Comparison of ENCODE assay signal across 29 cellular contexts in the genomic region with DNA sequence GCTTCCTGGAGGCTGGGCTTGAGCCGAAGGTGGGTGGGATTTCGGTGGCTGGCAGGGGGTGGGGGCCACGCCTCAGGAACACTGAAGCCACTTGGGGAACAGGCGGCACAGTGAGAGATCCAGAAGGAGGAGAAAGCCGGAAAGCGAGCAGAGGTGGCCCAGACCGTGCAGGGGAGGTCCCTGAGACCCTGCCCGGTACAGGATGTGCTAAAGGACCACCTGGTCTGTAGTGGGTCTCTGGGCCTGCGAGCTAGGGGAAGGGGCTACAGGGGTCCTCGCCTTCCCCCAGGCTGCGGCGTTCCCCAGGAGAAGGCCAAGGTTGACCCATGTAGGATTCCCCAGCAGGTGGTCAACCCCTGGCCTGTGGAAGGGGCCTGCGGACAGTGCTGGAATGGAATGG. TPM values are rescaled to one million over a fixed set of nuclear protein-coding genes. Genes with fewer than 3 reads are reported as not detected.
"Had no signal": no experiment of that assay in that cellular context is flagged by ENCODE, and none has a peak within 500 bp of the region (broad histone marks: within the 10 kb centered on the region; RNA-seq: fewer than 3 reads in every experiment).

A gene (minus strand): TSS at position 14 of the 400 bp plus-strand sequence. CDS start 8,730 bp downstream, outside the sequence.

- H3K27ac ChIP-seq: dorsolateral prefrontal cortex, epithelial cell of prostate, esophagus muscularis mucosa, gastrocnemius medialis, heart right ventricle, neutrophil, right atrium auricular region, sigmoid colon, skin epidermis, thoracic aorta, transverse colon had no signal

- ATAC-seq: gastrocnemius medialis; left cardiac atrium; left ventricle myocardium superior; stimulated activated naive B cell treated with anti-CD40 and anti-IgM and Interleukin-4, amounts not matched to agents 10 μg/mL and 1 μg/mL and 100 μg/mL, for 72 hours had no signal

- H3K4me3 Mint-ChIP-seq: immature natural killer cell; nephron progenitor cell; stimulated activated naive B cell treated with anti-CD40 and anti-IgM and Interleukin-4, amounts not matched to agents 10 μg/mL and 1 μg/mL and 100 μg/mL, for 72 hours; stimulated activated naive CD8-positive, alpha-beta T cell treated with anti-CD3 and anti-CD28 coated beads, Interleukin-15, amount 100 ng/mL, for 72 hours had no signal

- H3K27me3 ChIP-seq: gastrocnemius medialis, right atrium auricular region had no signal

- H3K36me3 ChIP-seq: neutrophil, right atrium auricular region, sigmoid colon, thoracic aorta, transverse colon had no signal

- H3K4me1 Mint-ChIP-seq: immature natural killer cell had no signal

- H3K27ac Mint-ChIP-seq: immature natural killer cell; nephron progenitor cell; stimulated activated naive B cell treated with anti-CD40 and anti-IgM and Interleukin-4, amounts not matched to agents 10 μg/mL and 1 μg/mL and 100 μg/mL, for 72 hours; stimulated activated naive CD8-positive, alpha-beta T cell treated with anti-CD3 and anti-CD28 coated beads, Interleukin-15, amount 100 ng/mL, for 72 hours had no signal

- H3K4me3 ChIP-seq: dorsolateral prefrontal cortex, esophagus muscularis mucosa, gastrocnemius medialis, heart right ventricle, lung, right atrium auricular region, sigmoid colon, skin epidermis, thoracic aorta, transverse colon had no signal

- H3K4me1 ChIP-seq: esophagus muscularis mucosa, gastrocnemius medialis, heart right ventricle, right atrium auricular region, sigmoid colon, transverse colon had no signal

- DNase-seq: cortex of kidney; dorsolateral prefrontal cortex; effector CD8-positive, alpha-beta T cell; gastrocnemius medialis; heart right ventricle; hypothalamus; kidney; left cardiac atrium; left ventricle myocardium superior; nephron progenitor cell; sigmoid colon; stimulated activated naive B cell treated with anti-CD40 and anti-IgM and Interleukin-4, amounts not matched to agents 10 μg/mL and 1 μg/mL and 100 μg/mL, for 72 hours; transverse colon had no signal

RNA-seq across cellular contexts. Expression of the gene that starts here (rescaled TPM):
- total RNA-seq: chondrocyte; dorsolateral prefrontal cortex; esophagus muscularis mucosa; fibroblast of villous mesenchyme; gastrocnemius medialis; heart right ventricle; kidney; left cardiac atrium; left ventricle myocardium superior; lung; mononuclear cell; naive thymus-derived CD4-positive, alpha-beta T cell; osteoblast; right atrium auricular region; sigmoid colon; subcutaneous adipose tissue; thoracic aorta; transverse colon; ureter had no signal
- polyA plus RNA-seq: heart right ventricle; immature natural killer cell; lung; naive thymus-derived CD4-positive, alpha-beta T cell; sigmoid colon had no signal
